1 cellular context compared by ENCODE assay signal in the genomic region with DNA sequence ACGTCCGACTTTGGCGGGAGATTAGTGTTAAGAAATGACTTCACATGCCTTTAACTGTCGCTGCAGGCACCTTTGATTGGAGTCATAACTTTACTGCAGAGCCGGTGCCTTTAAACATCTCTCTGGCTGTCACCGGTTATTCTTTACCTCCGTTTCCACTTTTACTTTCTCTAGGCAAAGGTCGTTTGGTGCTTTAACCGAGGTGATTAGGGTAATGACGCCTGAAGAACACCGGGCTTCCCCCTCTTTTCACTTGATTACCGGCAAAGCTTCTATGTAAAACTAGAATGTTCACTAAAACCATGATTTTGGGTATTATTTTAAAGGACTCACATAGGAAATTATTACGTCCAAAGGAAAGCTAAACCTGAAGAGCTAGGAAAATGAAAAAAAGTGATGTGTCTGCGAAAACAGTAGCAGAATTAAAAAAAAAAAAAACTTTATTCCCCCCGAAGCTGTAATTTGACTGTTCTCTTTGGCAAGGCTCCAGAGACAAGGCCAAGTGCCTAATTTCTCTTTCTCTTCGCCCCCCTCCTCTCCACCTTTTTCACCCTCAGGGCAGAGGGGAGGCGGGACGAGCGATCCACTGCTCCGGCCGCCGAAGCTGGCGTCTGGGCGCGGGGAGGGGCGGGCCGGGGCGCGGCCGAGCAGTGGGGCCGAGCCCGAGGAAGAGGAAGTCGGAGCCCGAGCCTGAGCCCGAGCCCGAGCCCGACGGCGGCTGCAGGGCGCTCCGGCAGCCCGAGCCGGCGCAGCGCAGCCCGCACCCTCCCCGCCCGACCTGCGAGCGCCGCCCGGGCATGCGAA.
TF ChIP-seq lines count a peak whose summit lies in the region.

A gene (plus strand): TSS at position 687 of the 804 bp plus-strand sequence. CDS start 133,797 bp downstream, outside the sequence.

TF ChIP-seq in SK-N-SH, 30 proteins besides CTCF, POLR2A, EP300 and RAD21:
- TF ChIP-seq MXI1 (IDR thresholded peaks at IDR 0.05; ENCODE audit: low read depth, low read length) = no peak
- TF ChIP-seq, protein P1, sequence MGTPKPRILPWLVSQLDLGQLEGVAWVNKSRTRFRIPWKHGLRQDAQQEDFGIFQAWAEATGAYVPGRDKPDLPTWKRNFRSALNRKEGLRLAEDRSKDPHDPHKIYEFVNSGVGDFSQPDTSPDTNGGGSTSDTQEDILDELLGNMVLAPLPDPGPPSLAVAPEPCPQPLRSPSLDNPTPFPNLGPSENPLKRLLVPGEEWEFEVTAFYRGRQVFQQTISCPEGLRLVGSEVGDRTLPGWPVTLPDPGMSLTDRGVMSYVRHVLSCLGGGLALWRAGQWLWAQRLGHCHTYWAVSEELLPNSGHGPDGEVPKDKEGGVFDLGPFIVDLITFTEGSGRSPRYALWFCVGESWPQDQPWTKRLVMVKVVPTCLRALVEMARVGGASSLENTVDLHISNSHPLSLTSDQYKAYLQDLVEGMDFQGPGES (IDR thresholded peaks at IDR 0.05; ENCODE audit: low read depth, low read length) = no peak
- no peak for TF ChIP-seq SMC3 (IDR thresholded peaks at IDR 0.05; ENCODE audit: low read depth, low read length)
- TF ChIP-seq FOXJ3 (CRISPR knock-in tag; IDR thresholded peaks at IDR 0.05) = no peak
- TF ChIP-seq FOXM1 (IDR thresholded peaks at IDR 0.05; ENCODE audit: low read depth) = no peak
- no peak for TF ChIP-seq RCOR1 (IDR thresholded peaks at IDR 0.05; ENCODE audit: low read length)
- TF ChIP-seq SIN3A (IDR thresholded peaks at IDR 0.05; ENCODE audit: borderline replicate concordance, low read depth, low read length) = no peak
- no peak for TF ChIP-seq GATA2 (CRISPR knock-in tag; IDR thresholded peaks at IDR 0.05)
- TF ChIP-seq, protein P2, sequence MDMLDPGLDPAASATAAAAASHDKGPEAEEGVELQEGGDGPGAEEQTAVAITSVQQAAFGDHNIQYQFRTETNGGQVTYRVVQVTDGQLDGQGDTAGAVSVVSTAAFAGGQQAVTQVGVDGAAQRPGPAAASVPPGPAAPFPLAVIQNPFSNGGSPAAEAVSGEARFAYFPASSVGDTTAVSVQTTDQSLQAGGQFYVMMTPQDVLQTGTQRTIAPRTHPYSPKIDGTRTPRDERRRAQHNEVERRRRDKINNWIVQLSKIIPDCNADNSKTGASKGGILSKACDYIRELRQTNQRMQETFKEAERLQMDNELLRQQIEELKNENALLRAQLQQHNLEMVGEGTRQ (IDR thresholded peaks at IDR 0.05; ENCODE audit: borderline replicate concordance, low read depth, low read length) = no peak
- no peak for TF ChIP-seq TCF12 (IDR thresholded peaks at IDR 0.05)
- TF ChIP-seq, protein P3, sequence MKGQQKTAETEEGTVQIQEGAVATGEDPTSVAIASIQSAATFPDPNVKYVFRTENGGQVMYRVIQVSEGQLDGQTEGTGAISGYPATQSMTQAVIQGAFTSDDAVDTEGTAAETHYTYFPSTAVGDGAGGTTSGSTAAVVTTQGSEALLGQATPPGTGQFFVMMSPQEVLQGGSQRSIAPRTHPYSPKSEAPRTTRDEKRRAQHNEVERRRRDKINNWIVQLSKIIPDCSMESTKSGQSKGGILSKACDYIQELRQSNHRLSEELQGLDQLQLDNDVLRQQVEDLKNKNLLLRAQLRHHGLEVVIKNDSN (IDR thresholded peaks at IDR 0.05; ENCODE audit: borderline replicate concordance, low read depth) = no peak
- no peak for TF ChIP-seq TAF1 (IDR thresholded peaks at IDR 0.05; ENCODE audit: borderline replicate concordance, low read depth, low read length)
